Comparison of ENCODE assay signal across 38 cellular contexts in the genomic region with DNA sequence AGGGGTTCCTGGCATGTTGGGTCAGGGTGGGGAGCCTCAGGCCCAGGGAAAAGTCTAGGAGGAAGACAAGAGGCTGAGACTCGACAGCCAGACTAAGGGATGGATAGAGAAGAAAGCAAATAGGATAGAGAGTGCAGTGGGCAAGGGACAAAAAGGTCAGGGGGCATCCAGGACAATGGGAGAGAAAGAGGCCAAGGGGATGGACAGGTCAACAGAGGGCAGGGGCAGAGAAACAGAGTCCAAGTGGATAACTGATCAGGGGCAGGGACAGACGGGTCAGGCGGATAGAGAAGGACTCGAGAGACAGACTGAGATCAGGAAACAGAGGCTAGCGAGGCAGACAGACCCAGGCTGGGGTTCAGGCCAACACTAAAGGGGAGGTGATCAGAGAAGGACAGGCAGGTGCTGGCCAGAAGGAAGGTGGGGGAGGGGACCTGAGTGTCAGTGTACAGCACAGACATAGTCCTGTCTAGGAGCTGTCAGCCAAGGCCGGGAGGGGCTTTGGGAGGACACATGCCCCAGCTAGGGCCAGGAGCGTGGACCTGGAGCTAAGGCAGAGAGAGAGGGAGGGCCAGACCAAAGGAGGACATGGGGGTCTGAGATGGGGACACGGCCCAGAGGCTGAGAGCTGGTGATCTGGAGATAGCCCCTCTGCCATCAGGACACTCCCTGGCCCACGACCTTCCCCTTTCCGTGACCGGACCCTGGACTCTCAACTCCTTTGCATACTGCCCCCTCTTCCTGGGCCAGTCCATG. TPM values are rescaled to one million over a fixed set of nuclear protein-coding genes. Genes with fewer than 3 reads are reported as not detected.
A peak's percentile ranks its signal among the peaks of the same experiment; 100 is the strongest.
DNase-seq lines count a peak whose midpoint lies in the region; ATAC-seq and TF ChIP-seq lines count a peak whose summit lies in the region.
"Had no signal": no experiment of that assay in that cellular context is flagged by ENCODE, and none has a peak within 500 bp of the region (broad histone marks: within the 10 kb centered on the region; RNA-seq: fewer than 3 reads in every experiment).

No MANE protein-coding gene starts in this region.

- H4K91ac ChIP-seq in mesenchymal stem cell (ENCODE audit: low read length) = peak overlapping the region; percentile 20

- H3K18ac ChIP-seq in mesenchymal stem cell (ENCODE audit: low read depth in 1 of 2, low read length in 2 of 2) = no peak overlapping the region

- peaks cover 17% of the 10 kb centered on the region for H3K4me1 ChIP-seq in mesenchymal stem cell (ENCODE audit: control insufficient read depth, insufficient read depth, low read depth, low read length)
- peaks cover 6 to 27% (median 19%) of the 10 kb centered on the region in 6 donors for H3K4me1 ChIP-seq in spleen
- H3K4me1 ChIP-seq: colonic mucosa, pancreas had no signal

- intact Hi-C loops in left ventricle myocardium superior (cut with micrococcal nuclease) = loop anchor here (10.0 kb wide), 1 partner anchor 122 kb away; no protein-coding TSS in a partner anchor
- intact Hi-C loops in Right ventricle myocardium inferior (cut with DNase I) = no loop called here
- intact Hi-C loops in spleen (cut with DNase I; ENCODE audit: low total_unique reads) = no loop called here

- no peak overlapping the region for H3K4me3 ChIP-seq in mesenchymal stem cell (ENCODE audit: insufficient read depth in 1 of 2, low read depth in 1 of 2, low read length in 2 of 2)
- no peak overlapping the region for H3K4me3 ChIP-seq in spleen
- H3K4me3 ChIP-seq: colonic mucosa, GM12878, MG63, pancreas, thyroid gland, vagina had no signal

- H3K79me1 ChIP-seq in mesenchymal stem cell (replicated peaks; ENCODE audit: low read length, poor library complexity, severe bottlenecking) = no peaks in the 10 kb centered on the region

- TF ChIP-seq POLR2A in spleen (IDR thresholded peaks at IDR 0.05) = no peak

- H2BK120ac ChIP-seq in mesenchymal stem cell (ENCODE audit: low read depth, low read length) = no peak overlapping the region

- H2AK5ac ChIP-seq in mesenchymal stem cell (ENCODE audit: low read length, severe bottlenecking) = no peak overlapping the region

- H2BK12ac ChIP-seq in mesenchymal stem cell (ENCODE audit: low read length in 2 of 2) = peak overlapping the region; percentile 12 to 18

- DNase-seq in left ventricle myocardium superior = no peak
- no peak for DNase-seq in Right ventricle myocardium inferior (ENCODE audit: missing footprints)
- no peak for DNase-seq in mesenchymal stem cell
- DNase-seq in spleen = peak; percentile 72
- no peak for DNase-seq in C1 segment of cervical spinal cord (lab: John Stamatoyannopoulos, UW)
- no peak for DNase-seq in glomerular visceral epithelial cell (ENCODE audit: extremely low spot score)
- DNase-seq: activated B cell treated with CpG ODN at 0.5 μM for 24 hours; activated CD4-positive, alpha-beta T cell treated with anti-CD3 and anti-CD28 coated beads, Interleukin-2, amount 50 U/mL, for 1 hour; activated effector memory CD4-positive, alpha-beta T cell treated with anti-CD3 and anti-CD28 coated beads, Interleukin-2, amount 50 U/mL, for 16 hours; activated T-cell treated with anti-CD3 and anti-CD28 coated beads, Interleukin-2, amount 50 U/mL, for 1 hour; AML-193; CD4-positive, alpha-beta memory T cell; colonic mucosa; effector CD8-positive, alpha-beta T cell; MG63; naive thymus-derived CD8-positive, alpha-beta T cell; NCI-H1105; NCI-H1930; NCI-H524 treated with DMSO at 0.1 percent for 48 hours; SIG-M5; small intestine; stimulated activated CD8-positive, alpha-beta memory T cell treated with anti-CD3 and anti-CD28 coated beads, Interleukin-4, amount 100 ng/mL, for 48 hours; stimulated activated naive CD8-positive, alpha-beta T cell treated with anti-CD3 and anti-CD28 coated beads, Interleukin-15, amount 100 ng/mL, for 72 hours; SW 1271; T-helper 9 cell had no signal

- H3K9me3 ChIP-seq in mesenchymal stem cell (ENCODE audit: control insufficient read depth, low read length) (no peaks in the 10 kb centered on the region), spleen (no peaks in the 10 kb centered on the region)
- H3K9me3 ChIP-seq: colonic mucosa, MG63, pancreas, thyroid gland, vagina had no signal

- no peak overlapping the region for H2AFZ ChIP-seq in mesenchymal stem cell (ENCODE audit: low read depth, low read length)

- ATAC-seq in left ventricle myocardium superior = peak; percentile 2
- no peak for ATAC-seq in Right ventricle myocardium inferior
- ATAC-seq in SK-N-SH treated with all-trans-retinoic acid at 6 μM for 48 hours = no peak
- ATAC-seq in GM18519 (IDR thresholded peaks at IDR 0.05; ENCODE audit: low FRiP score, unreplicated experiment) = no peak
- ATAC-seq: GM12878; naive thymus-derived CD8-positive, alpha-beta T cell; Panc1; stimulated activated naive CD8-positive, alpha-beta T cell treated with anti-CD3 and anti-CD28 coated beads, Interleukin-15, amount 100 ng/mL, for 72 hours had no signal

- H2BK15ac ChIP-seq in mesenchymal stem cell (ENCODE audit: low read depth, poor library complexity, severe bottlenecking) = no peak overlapping the region

- peaks cover 41 to 55% of the 10 kb centered on the region in 2 experiments for H3K27me3 ChIP-seq in mesenchymal stem cell (ENCODE audit: control insufficient read depth in 1 of 2, insufficient read depth in 1 of 2, low read length in 2 of 2)
- H3K27me3 ChIP-seq in spleen (replicated peaks in 1 of 7) = peaks cover 11 to 100% (median 81%) of the 10 kb centered on the region in 7 donors
- H3K27me3 ChIP-seq: vagina had no signal

- H3K4ac ChIP-seq in mesenchymal stem cell (ENCODE audit: low read depth in 1 of 2, low read length in 2 of 2) = no peak overlapping the region

- no peak overlapping the region for H3K9ac ChIP-seq in mesenchymal stem cell (ENCODE audit: low read length)
- H3K9ac ChIP-seq: KMS-11 had no signal

- H3K36me3 ChIP-seq in mesenchymal stem cell (ENCODE audit: control insufficient read depth in 1 of 2, insufficient read depth in 2 of 2, low read depth in 1 of 2, low read length in 2 of 2) = no peaks in the 10 kb centered on the region
- no peaks in the 10 kb centered on the region for H3K36me3 ChIP-seq in spleen
- H3K36me3 ChIP-seq: colonic mucosa, MG63, pancreas, thyroid gland, vagina had no signal

- H4K8ac ChIP-seq in mesenchymal stem cell (ENCODE audit: low read length) = no peak overlapping the region

- no peak overlapping the region for H3K4me2 ChIP-seq in mesenchymal stem cell (ENCODE audit: low read length, poor library complexity, severe bottlenecking)
- H3K4me2 ChIP-seq: KMS-11 had no signal

- peak overlapping the region in 1 of 2 experiments; percentile 3 for H3K14ac ChIP-seq in mesenchymal stem cell (ENCODE audit: low read length in 2 of 2)

- no peak for TF ChIP-seq CTCF in spleen (IDR thresholded peaks at IDR 0.05 in 8 of 11, conservative IDR thresholded peaks at IDR 0.05 in 3 of 11)

- WGBS in mesenchymal stem cell = 58% methylated on average over 11 of the region's 11 CpGs
- 38 to 50% (median 49%) methylated on average over 10 to 11 of the region's 11 CpGs for WGBS in spleen, 5 donors

- H2BK5ac ChIP-seq in mesenchymal stem cell (ENCODE audit: low read depth, low read length, poor library complexity, severe bottlenecking) = no peak overlapping the region

- H3K27ac ChIP-seq in mesenchymal stem cell (ENCODE audit: low read length, poor library complexity, severe bottlenecking) = no peak overlapping the region
- H3K27ac ChIP-seq in spleen = no peak overlapping the region
- H3K27ac ChIP-seq: colonic mucosa, HL-60, KMS-11, pancreas, thyroid gland, vagina had no signal

- no peak overlapping the region for H3K23ac ChIP-seq in mesenchymal stem cell (ENCODE audit: low read length in 2 of 2)

RNA-seq across cellular contexts. Expression of gene ASIC4, which starts 12.2 kb away (rescaled TPM):
- not detected for total RNA-seq in left ventricle myocardium superior
- total RNA-seq in Right ventricle myocardium inferior = not detected
- not detected for polyA plus RNA-seq in mesenchymal stem cell (2013, experiment 1 of 2)
- polyA plus RNA-seq in mesenchymal stem cell (2013, experiment 2 of 2) = not detected
- total RNA-seq in spleen = under 1 TPM in 1 of 7 donors, not detected in 6; 0.32 TPM
- under 1 TPM; 0.04 to 0.06 (median 0.05) TPM for polyA plus RNA-seq in spleen
- total RNA-seq: activated B cell treated with CpG ODN at 0.5 μM for 24 hours, epithelial cell of proximal tubule, glomerular endothelial cell, GM12878, renal cortical epithelial cell, thyroid gland, vagina had no signal
- polyA plus RNA-seq: CD4-positive, alpha-beta memory T cell; keratinocyte; naive thymus-derived CD8-positive, alpha-beta T cell had no signal

RNA-seq across cellular contexts. Expression of gene CHPF, which starts 17.1 kb away (rescaled TPM):
- 93.1 TPM for total RNA-seq in left ventricle myocardium superior
- total RNA-seq in Right ventricle myocardium inferior = 92.2 TPM
- polyA plus RNA-seq in mesenchymal stem cell (2013, experiment 1 of 2) = 134 TPM
- 133 TPM for polyA plus RNA-seq in mesenchymal stem cell (2013, experiment 2 of 2)
- 10 to 100 TPM in 6 of 7 donors, 1 to 10 TPM in 1; 8.9 to 26.2 (median 15.4) TPM for total RNA-seq in spleen
- polyA plus RNA-seq in spleen = 1 to 10 TPM; 2.8 to 8.9 (median 4.8) TPM

RNA-seq across cellular contexts. Expression of gene TMEM198, which starts 17.3 kb away (rescaled TPM):
- 1.7 TPM for total RNA-seq in left ventricle myocardium superior
- total RNA-seq in Right ventricle myocardium inferior = 2.7 TPM
- polyA plus RNA-seq in mesenchymal stem cell (2013, experiment 1 of 2) = 1.5 TPM
- 1.3 TPM for polyA plus RNA-seq in mesenchymal stem cell (2013, experiment 2 of 2)
- 1 to 10 TPM in 5 of 7 donors, under 1 TPM in 2; 0.39 to 2.8 (median 1.1) TPM for total RNA-seq in spleen
- polyA plus RNA-seq in spleen = 1 to 10 TPM; 1.1 to 2.1 (median 1.5) TPM
- polyA plus RNA-seq: CD4-positive, alpha-beta memory T cell had no signal

RNA-seq across cellular contexts. Expression of gene GMPPA, which starts 27.8 kb away (rescaled TPM):
- total RNA-seq in left ventricle myocardium superior = 21.6 TPM
- 22.9 TPM for total RNA-seq in Right ventricle myocardium inferior
- 41.8 TPM for polyA plus RNA-seq in mesenchymal stem cell (2013, experiment 1 of 2)
- 41.6 TPM for polyA plus RNA-seq in mesenchymal stem cell (2013, experiment 2 of 2)
- 10 to 100 TPM; 21.2 to 45.5 (median 29.4) TPM for total RNA-seq in spleen
- polyA plus RNA-seq in spleen = 10 to 100 TPM; 27.4 to 43.3 (median 39.3) TPM

RNA-seq across cellular contexts. Expression of gene OBSL1, which starts 44.8 kb away (rescaled TPM):
- total RNA-seq in left ventricle myocardium superior (190 TPM), Right ventricle myocardium inferior (158 TPM), spleen (10 to 100 TPM; 26.7 to 51.6 (median 31.1) TPM)
- 19.4 TPM for polyA plus RNA-seq in mesenchymal stem cell (2013, experiment 1 of 2)
- 20.0 TPM for polyA plus RNA-seq in mesenchymal stem cell (2013, experiment 2 of 2)
- polyA plus RNA-seq in spleen = 10 to 100 TPM; 15.9 to 32.0 (median 27.6) TPM
- total RNA-seq: activated B cell treated with CpG ODN at 0.5 μM for 24 hours had no signal
- polyA plus RNA-seq: CD4-positive, alpha-beta memory T cell; naive thymus-derived CD8-positive, alpha-beta T cell had no signal
